ENCODE assay signal across 8 cellular contexts in genomic region chr18:48663931-48664847, GRCh38.
DNase-seq lines count a peak whose midpoint lies in the region; ATAC-seq, FAIRE-seq and TF ChIP-seq lines count a peak whose summit lies in the region.

No MANE protein-coding gene starts in this region.

- CTCF ChIA-PET in K562 (lab: Yijun Ruan, JAX; ENCODE audit: low intra/inter-chr PET ratio) = interaction anchor here (2.3 kb wide), 1 partner anchor 188 kb away, joined by 13 read pairs; no protein-coding TSS in a partner anchor

- TF ChIP-seq EP300 in K562 (IDR thresholded peaks at IDR 0.05; ENCODE audit: low read length) = no peak

- ATAC-seq in K562 = peak; percentile 72
- no peak for ATAC-seq in GM18498 (IDR thresholded peaks at IDR 0.05; ENCODE audit: unreplicated experiment)

- no peaks in the 10 kb centered on the region for H3K9me1 ChIP-seq in K562 (ENCODE audit: control insufficient read depth, insufficient read depth, low read length)

- peak; percentile 51 for FAIRE-seq in K562 (lab: Jason Lieb, UNC)

- no peak overlapping the region for H3K4me2 ChIP-seq in K562 (ENCODE audit: insufficient read depth, low read length)

- no peak overlapping the region for H3K4me3 ChIP-seq in K562

- no TSS peak for BruUV-seq in K562 (replicated peaks; lab: Mats Ljungman, UMichigan)

- in situ Hi-C loops in K562 (cut with MboI) = loop anchor here (5.0 kb wide), 1 partner anchor 187 kb away; no protein-coding TSS in a partner anchor

- peaks cover 3% of the 10 kb centered on the region for H3K27me3 Mint-ChIP-seq in T-helper 2 cell treated with Interferon-gamma antibody and Interleukin-4, amounts not matched to agents 5 μg/mL and 100 μg/mL, for 36 hours (ENCODE audit: low read depth)
- H3K27me3 Mint-ChIP-seq in immature natural killer cell (ENCODE audit: low read depth in 3 of 3) = peaks cover 0 to 2% (median 1%) of the 10 kb centered on the region in 3 donors

- H3K79me2 ChIP-seq in K562 (ENCODE audit: control insufficient read depth, insufficient read depth, low read length) = no peaks in the 10 kb centered on the region

- no peaks in the 10 kb centered on the region for H3K4me1 Mint-ChIP-seq in T-helper 2 cell treated with Interferon-gamma antibody and Interleukin-4, amounts not matched to agents 5 μg/mL and 100 μg/mL, for 36 hours (ENCODE audit: low read depth)
- H3K4me1 Mint-ChIP-seq in immature natural killer cell = no peaks in the 10 kb centered on the region

- POLR2A ChIA-PET in K562 (lab: Yijun Ruan, JAX) = no interaction called here

- TF ChIP-seq CTCF in K562 (IDR thresholded peaks at IDR 0.05 in 2 of 3, conservative IDR thresholded peaks at IDR 0.05 in 1 of 3; ENCODE audit: insufficient read depth in 2 of 3, low read depth in 1 of 3, low read length in 3 of 3) = peak; percentile 65 to 71 (median 68)

- TF ChIP-seq POLR2A in K562 (conservative IDR thresholded peaks at IDR 0.05) = no peak

- 21% methylated on average over 13 of the region's 29 CpGs for WGBS in K562 (ENCODE audit: insufficient coverage, low coverage, missing lambda C conversion rate)

- H3K27ac ChIP-seq in K562 (ENCODE audit: extremely low read depth, low read depth, low read length) = no peak overlapping the region

- no peaks in the 10 kb centered on the region for H4K20me1 ChIP-seq in K562 (replicated peaks; ENCODE audit: control insufficient read depth, insufficient read depth, low read length)

- H3K27me3 ChIP-seq in K562 (ENCODE audit: control insufficient read depth in 2 of 2, insufficient read depth in 2 of 2, low read length in 2 of 2) = no peaks in the 10 kb centered on the region

- no peak overlapping the region for H3K27ac Mint-ChIP-seq in T-helper 2 cell treated with Interferon-gamma antibody and Interleukin-4, amounts not matched to agents 5 μg/mL and 100 μg/mL, for 36 hours
- H3K27ac Mint-ChIP-seq in immature natural killer cell = no peak overlapping the region

- peak; percentile 31 to 74; a peak in 3 of 4 replicates for TF ChIP-seq RAD21 in K562 (CRISPR knock-in tag; conservative IDR thresholded peaks at IDR 0.05 in 1 of 2, IDR thresholded peaks at IDR 0.05 in 1 of 2)

- no peak overlapping the region for H3K4me3 Mint-ChIP-seq in T-helper 2 cell treated with Interferon-gamma antibody and Interleukin-4, amounts not matched to agents 5 μg/mL and 100 μg/mL, for 36 hours
- H3K4me3 Mint-ChIP-seq in immature natural killer cell = no peak overlapping the region

- no peak overlapping the region for H2AFZ ChIP-seq in K562 (ENCODE audit: low read depth, low read length)

- no peaks in the 10 kb centered on the region for H3K36me3 ChIP-seq in K562 (ENCODE audit: control insufficient read depth, insufficient read depth, low read length)

- no peaks in the 10 kb centered on the region for H3K9me3 ChIP-seq in K562 (replicated peaks; ENCODE audit: control insufficient read depth, insufficient read depth, low read depth, low read length)

- H3K36me3 Mint-ChIP-seq in T-helper 2 cell treated with Interferon-gamma antibody and Interleukin-4, amounts not matched to agents 5 μg/mL and 100 μg/mL, for 36 hours (ENCODE audit: low read depth) = no peaks in the 10 kb centered on the region
- H3K36me3 Mint-ChIP-seq in immature natural killer cell = peaks cover 9 to 13% (median 11%) of the 10 kb centered on the region in 3 donors

- no peaks in the 10 kb centered on the region for H3K9me3 Mint-ChIP-seq in T-helper 2 cell treated with Interferon-gamma antibody and Interleukin-4, amounts not matched to agents 5 μg/mL and 100 μg/mL, for 36 hours
- H3K9me3 Mint-ChIP-seq in immature natural killer cell = no peaks in the 10 kb centered on the region

- peak; percentile 54 for DNase-seq in COLO829 (ENCODE audit: low spot score)
- peak in 52 of 76 experiments; percentile 3 to 80 (median 40) for DNase-seq in HUDEP-2 (lab: John Stamatoyannopoulos, UW; ENCODE audit: unreplicated experiment in 76 of 76)
- peak; percentile 22 for DNase-seq in T-helper 2 cell treated with Interferon-gamma antibody and Interleukin-4, amounts not matched to agents 5 μg/mL and 100 μg/mL, for 36 hours (ENCODE audit: low spot score)
- DNase-seq in K562 (ENCODE audit: extremely low read depth in 1 of 4, low spot score in 3 of 4) = peak; percentile 51 to 72 (median 67)
- DNase-seq in immature natural killer cell = peak; percentile 21 to 38 (median 35)
- peak; percentile 23 to 57 for DNase-seq in stimulated activated CD4-positive, alpha-beta T cell treated with anti-CD3 and anti-CD28 coated beads, Interleukin-12 subunit alpha, Interleukin-12 subunit beta, amount 100 ng/mL, for 24 hours (ENCODE audit: low read depth in 2 of 2)
- no peak for DNase-seq in NCI-H1694 (lab: John Stamatoyannopoulos, UW)

- H3K9ac ChIP-seq in K562 (ENCODE audit: insufficient read depth in 1 of 2, low read depth in 2 of 2, low read length in 2 of 2) = no peak overlapping the region

- intact Hi-C loops in K562 (cut with micrococcal nuclease) = loop anchor here (1.0 to 5.0 kb wide), 2 partner anchors 57 to 188 kb away; no protein-coding TSS in a partner anchor

- H3K4me1 ChIP-seq in K562 (replicated peaks in 1 of 2; ENCODE audit: control insufficient read depth in 2 of 2, insufficient read depth in 2 of 2, low read length in 2 of 2) = peaks cover 0 to 13% of the 10 kb centered on the region in 2 experiments; a peak in 3 of 5 replicates

TF ChIP-seq in K562, 482 proteins besides CTCF, POLR2A, EP300 and RAD21:
- TF ChIP-seq ARID3A (IDR thresholded peaks at IDR 0.05; ENCODE audit: borderline replicate concordance, low read depth, low read length) (no peak), HINFP (tag; conservative IDR thresholded peaks at IDR 0.05; ENCODE audit: low read depth) (no peak), SMAD3 (CRISPR knock-in tag; conservative IDR thresholded peaks at IDR 0.05) (no peak), STAG1 (CRISPR knock-in tag; IDR thresholded peaks at IDR 0.05; ENCODE audit: borderline replicate concordance) (peak; percentile 49; the same call in 1 of the 2 replicates), SP1 (CRISPR knock-in tag; IDR thresholded peaks at IDR 0.05) (no peak), EZH2 (IDR thresholded peaks at IDR 0.05; ENCODE audit: borderline replicate concordance, low read depth, low read length) (no peak), RFX5 (IDR thresholded peaks at IDR 0.05; ENCODE audit: low read depth, low read length) (no peak), ZBTB5 (IDR thresholded peaks at IDR 0.05) (no peak), SMC3 (conservative IDR thresholded peaks at IDR 0.05; ENCODE audit: insufficient read depth, low read depth, low read length) (peak; percentile 64; the same call in 1 of the 2 replicates), ZNF589 (CRISPR knock-in tag; IDR thresholded peaks at IDR 0.05; ENCODE audit: low read depth) (no peak), ZNF583 (CRISPR knock-in tag; IDR thresholded peaks at IDR 0.05) (no peak)
